In the genomic region with DNA sequence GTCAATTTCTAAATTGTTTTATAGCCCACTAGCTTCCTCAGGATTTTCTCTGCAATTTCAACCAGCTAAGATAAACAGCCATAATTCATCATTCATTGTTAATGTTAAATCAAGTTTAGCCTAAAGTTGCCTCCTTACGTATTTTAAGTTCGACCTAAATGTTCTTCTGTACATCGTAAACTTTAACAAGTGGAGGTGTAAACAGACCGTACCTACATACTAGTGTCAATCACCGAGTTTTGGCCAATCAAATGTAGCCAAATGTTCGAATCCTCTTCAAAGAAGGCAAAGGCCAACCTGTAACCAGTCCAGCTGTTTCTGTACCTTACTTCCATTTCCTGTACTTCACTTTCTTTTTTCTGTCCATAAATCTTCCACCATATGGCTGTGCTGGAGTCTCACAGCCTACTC, we compare ENCODE assay signal across 1 cellular context.
TF ChIP-seq lines count a peak whose summit lies in the region.

No MANE protein-coding gene starts in this region.

TF ChIP-seq in WTC11, 78 proteins besides CTCF, POLR2A, EP300 and RAD21:
- TF ChIP-seq NR3C1 (CRISPR knock-in tag; conservative IDR thresholded peaks at IDR 0.05; ENCODE audit: low read depth) (no peak), IRF2 (CRISPR knock-in tag; IDR thresholded peaks at IDR 0.05; ENCODE audit: borderline replicate concordance, low read depth) (no peak), RELA (CRISPR knock-in tag; IDR thresholded peaks at IDR 0.05; ENCODE audit: borderline replicate concordance) (no peak), ATF1 (CRISPR knock-in tag; IDR thresholded peaks at IDR 0.05) (no peak), TCF7 (CRISPR knock-in tag; IDR thresholded peaks at IDR 0.05; ENCODE audit: low read depth) (no peak), ZBTB21 (CRISPR knock-in tag; IDR thresholded peaks at IDR 0.05; ENCODE audit: borderline replicate concordance) (no peak)
- TF ChIP-seq, protein P1, sequence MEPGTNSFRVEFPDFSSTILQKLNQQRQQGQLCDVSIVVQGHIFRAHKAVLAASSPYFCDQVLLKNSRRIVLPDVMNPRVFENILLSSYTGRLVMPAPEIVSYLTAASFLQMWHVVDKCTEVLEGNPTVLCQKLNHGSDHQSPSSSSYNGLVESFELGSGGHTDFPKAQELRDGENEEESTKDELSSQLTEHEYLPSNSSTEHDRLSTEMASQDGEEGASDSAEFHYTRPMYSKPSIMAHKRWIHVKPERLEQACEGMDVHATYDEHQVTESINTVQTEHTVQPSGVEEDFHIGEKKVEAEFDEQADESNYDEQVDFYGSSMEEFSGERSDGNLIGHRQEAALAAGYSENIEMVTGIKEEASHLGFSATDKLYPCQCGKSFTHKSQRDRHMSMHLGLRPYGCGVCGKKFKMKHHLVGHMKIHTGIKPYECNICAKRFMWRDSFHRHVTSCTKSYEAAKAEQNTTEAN (CRISPR knock-in tag; IDR thresholded peaks at IDR 0.05) = no peak
- TF ChIP-seq, protein P2, sequence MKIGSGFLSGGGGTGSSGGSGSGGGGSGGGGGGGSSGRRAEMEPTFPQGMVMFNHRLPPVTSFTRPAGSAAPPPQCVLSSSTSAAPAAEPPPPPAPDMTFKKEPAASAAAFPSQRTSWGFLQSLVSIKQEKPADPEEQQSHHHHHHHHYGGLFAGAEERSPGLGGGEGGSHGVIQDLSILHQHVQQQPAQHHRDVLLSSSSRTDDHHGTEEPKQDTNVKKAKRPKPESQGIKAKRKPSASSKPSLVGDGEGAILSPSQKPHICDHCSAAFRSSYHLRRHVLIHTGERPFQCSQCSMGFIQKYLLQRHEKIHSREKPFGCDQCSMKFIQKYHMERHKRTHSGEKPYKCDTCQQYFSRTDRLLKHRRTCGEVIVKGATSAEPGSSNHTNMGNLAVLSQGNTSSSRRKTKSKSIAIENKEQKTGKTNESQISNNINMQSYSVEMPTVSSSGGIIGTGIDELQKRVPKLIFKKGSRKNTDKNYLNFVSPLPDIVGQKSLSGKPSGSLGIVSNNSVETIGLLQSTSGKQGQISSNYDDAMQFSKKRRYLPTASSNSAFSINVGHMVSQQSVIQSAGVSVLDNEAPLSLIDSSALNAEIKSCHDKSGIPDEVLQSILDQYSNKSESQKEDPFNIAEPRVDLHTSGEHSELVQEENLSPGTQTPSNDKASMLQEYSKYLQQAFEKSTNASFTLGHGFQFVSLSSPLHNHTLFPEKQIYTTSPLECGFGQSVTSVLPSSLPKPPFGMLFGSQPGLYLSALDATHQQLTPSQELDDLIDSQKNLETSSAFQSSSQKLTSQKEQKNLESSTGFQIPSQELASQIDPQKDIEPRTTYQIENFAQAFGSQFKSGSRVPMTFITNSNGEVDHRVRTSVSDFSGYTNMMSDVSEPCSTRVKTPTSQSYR (CRISPR knock-in tag; IDR thresholded peaks at IDR 0.05) = no peak
- TF ChIP-seq, protein P3, sequence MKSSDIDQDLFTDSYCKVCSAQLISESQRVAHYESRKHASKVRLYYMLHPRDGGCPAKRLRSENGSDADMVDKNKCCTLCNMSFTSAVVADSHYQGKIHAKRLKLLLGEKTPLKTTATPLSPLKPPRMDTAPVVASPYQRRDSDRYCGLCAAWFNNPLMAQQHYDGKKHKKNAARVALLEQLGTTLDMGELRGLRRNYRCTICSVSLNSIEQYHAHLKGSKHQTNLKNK (CRISPR knock-in tag; IDR thresholded peaks at IDR 0.05) = no peak
